In genomic region chr2:131447981-131448380, GRCh38 we compare ENCODE assay signal across 1 cellular context. TPM values are rescaled to one million over a fixed set of nuclear protein-coding genes. Genes with fewer than 3 reads are reported as not detected.
"Had no signal": no experiment of that assay in that cellular context is flagged by ENCODE, and none has a peak within 500 bp of the region (broad histone marks: within the 10 kb centered on the region; RNA-seq: fewer than 3 reads in every experiment).

No MANE protein-coding gene starts in this region.

RNA-seq across cellular contexts. Expression of gene TUBA3D, which starts 27.9 kb away (rescaled TPM):
- polyA plus RNA-seq: GM23248 had no signal
